In the genomic region with DNA sequence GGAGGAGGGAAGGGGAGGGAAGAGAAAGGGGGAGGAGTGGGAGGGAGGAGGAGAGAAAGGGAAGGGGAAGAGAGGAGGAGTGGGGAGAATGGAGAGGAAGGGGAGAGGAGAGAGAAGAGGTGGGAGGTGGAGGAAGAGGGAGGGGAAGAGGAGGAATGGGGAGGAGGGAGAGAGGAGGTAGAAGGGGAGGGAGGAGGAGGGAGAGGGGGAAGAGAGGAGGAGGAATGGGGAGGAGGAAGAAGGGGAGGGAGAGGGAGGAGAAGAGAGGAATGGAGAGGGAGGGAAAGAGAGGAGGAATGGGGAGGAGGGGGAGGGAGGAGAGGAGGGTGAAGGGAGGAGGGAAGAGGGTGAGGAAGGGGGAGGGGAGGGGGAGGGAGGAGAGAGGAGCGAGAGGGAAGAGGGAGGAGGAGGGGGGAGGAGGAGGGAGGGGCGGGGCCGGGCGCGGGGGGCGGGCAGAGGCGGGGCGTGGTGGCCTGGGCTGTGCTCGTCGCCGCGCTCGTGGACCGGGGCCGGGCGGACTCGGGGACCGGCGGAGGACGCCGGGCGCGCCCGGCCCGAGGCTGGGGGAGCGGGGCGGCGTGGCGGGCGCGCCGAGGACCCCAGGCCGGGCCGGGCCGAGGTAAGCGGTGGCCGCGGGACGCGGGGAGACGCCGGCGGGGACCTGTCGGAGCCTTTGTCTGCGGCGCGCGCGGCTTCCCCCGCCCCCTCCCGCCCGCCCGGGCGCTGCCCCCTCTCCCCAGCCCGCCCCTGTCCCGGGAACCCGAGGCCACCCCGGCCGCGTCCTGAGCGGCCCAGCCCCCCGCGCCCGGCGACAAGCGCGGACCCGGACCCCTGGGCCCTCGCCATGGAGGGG, we compare ENCODE assay signal across 8 cellular contexts. TPM values are rescaled to one million over a fixed set of nuclear protein-coding genes. Genes with fewer than 3 reads are reported as not detected.
DNase-seq lines count a peak whose midpoint lies in the region; ATAC-seq, FAIRE-seq and TF ChIP-seq lines count a peak whose summit lies in the region.

Gene SLC29A4 (plus strand): TSS at position 480 of the 853 bp plus-strand sequence. CDS start 4,874 bp downstream, outside the sequence.

- H3K27ac ChIP-seq in HUES48 (ENCODE audit: low read depth, low read length), result no peak within 1 kb of the TSS
- H3K27ac ChIP-seq in astrocyte (ENCODE audit: low read depth, low read length), result no peak within 1 kb of the TSS
- H3K27ac ChIP-seq in iPS-20b (ENCODE audit: low read length), result no peak within 1 kb of the TSS

- peak; percentile 79 for DNase-seq in D341Med (ENCODE audit: low spot score)
- no peak for DNase-seq in astrocyte (ENCODE audit: low read depth)
- peak; percentile 55 for DNase-seq in stimulated activated CD8-positive, alpha-beta memory T cell treated with anti-CD3 and anti-CD28 coated beads, Interleukin-4, amount 100 ng/mL, for 48 hours

- no peaks in the 10 kb centered on the region for H3K4me1 ChIP-seq in HUES48 (ENCODE audit: control insufficient read depth, insufficient read depth, low read length)
- H3K4me1 ChIP-seq in astrocyte (ENCODE audit: insufficient read depth, low read length), result no peaks in the 10 kb centered on the region
- no peaks in the 10 kb centered on the region for H3K4me1 ChIP-seq in iPS-20b (ENCODE audit: insufficient read depth, low read length)

- H3K4me3 ChIP-seq in HUES48 (ENCODE audit: low read depth, low read length), result peak within 1 kb of the TSS; percentile 60
- H3K4me3 ChIP-seq in astrocyte (ENCODE audit: insufficient read depth, low read depth, low read length), result no peak within 1 kb of the TSS
- peak within 1 kb of the TSS; percentile 66 for H3K4me3 ChIP-seq in iPS-20b (ENCODE audit: low read length)

- no peak for TF ChIP-seq CTCF in astrocyte (IDR thresholded peaks at IDR 0.05; ENCODE audit: insufficient read depth, low read depth, low read length)

- no peak within 1 kb of the TSS for H3K27ac Mint-ChIP-seq in astrocyte (ENCODE audit: unreplicated experiment)

- peaks cover 2% of the 10 kb centered on the region for H3K36me3 Mint-ChIP-seq in astrocyte (ENCODE audit: low read depth, unreplicated experiment)

- no peak within 1 kb of the TSS for H2AFZ ChIP-seq in astrocyte (ENCODE audit: low read depth, low read length)

- peaks cover 22% of the 10 kb centered on the region for H3K27me3 Mint-ChIP-seq in astrocyte (ENCODE audit: low read depth, unreplicated experiment)

- no peak within 1 kb of the TSS for H3K4me3 Mint-ChIP-seq in astrocyte (ENCODE audit: unreplicated experiment)

- no peaks in the 10 kb centered on the region for H3K9me3 ChIP-seq in HUES48 (ENCODE audit: control insufficient read depth, insufficient read depth, low read length)
- no peaks in the 10 kb centered on the region for H3K9me3 ChIP-seq in astrocyte (ENCODE audit: insufficient read depth, low read depth, low read length)
- no peaks in the 10 kb centered on the region for H3K9me3 ChIP-seq in iPS-20b (ENCODE audit: insufficient read depth, low read depth, low read length)

- H4K20me1 ChIP-seq in astrocyte (ENCODE audit: insufficient read depth, low read length), result peaks cover 6% of the 10 kb centered on the region

- no peak within 1 kb of the TSS for H3K9ac ChIP-seq in HUES48 (ENCODE audit: low read depth, low read length)
- no peak within 1 kb of the TSS for H3K9ac ChIP-seq in astrocyte (ENCODE audit: low read length)
- no peak within 1 kb of the TSS for H3K9ac ChIP-seq in iPS-20b (ENCODE audit: low read depth, low read length)

- FAIRE-seq in astrocyte (lab: Jason Lieb, UNC), result no peak

- H3K9me3 Mint-ChIP-seq in astrocyte (ENCODE audit: unreplicated experiment), result no peaks in the 10 kb centered on the region

- H3K27me3 ChIP-seq in HUES48 (ENCODE audit: control insufficient read depth, insufficient read depth, low read length), result peaks cover 10% of the 10 kb centered on the region
- H3K27me3 ChIP-seq in astrocyte (ENCODE audit: insufficient read depth, low read length), result no peaks in the 10 kb centered on the region
- H3K27me3 ChIP-seq in iPS-20b (ENCODE audit: insufficient read depth, low read length), result peaks cover 20% of the 10 kb centered on the region

- H3K36me3 ChIP-seq in HUES48 (ENCODE audit: control insufficient read depth, insufficient read depth, low read length) (no peaks in the 10 kb centered on the region), astrocyte (ENCODE audit: insufficient read depth, low read length) (no peaks in the 10 kb centered on the region), iPS-20b (ENCODE audit: insufficient read depth, low read depth, low read length) (no peaks in the 10 kb centered on the region)

- H3K79me2 ChIP-seq in astrocyte (ENCODE audit: insufficient read depth, low read length), result no peaks in the 10 kb centered on the region

- ATAC-seq in GM19463 (IDR thresholded peaks at IDR 0.05; ENCODE audit: unreplicated experiment) (no peak), GM21737 (IDR thresholded peaks at IDR 0.05; ENCODE audit: unreplicated experiment) (no peak), HG02642 (IDR thresholded peaks at IDR 0.05; ENCODE audit: poor library complexity, unreplicated experiment) (no peak)

- peak within 1 kb of the TSS; percentile 80 for H3K4me2 ChIP-seq in astrocyte (ENCODE audit: low read length)

- H3K4me1 Mint-ChIP-seq in astrocyte (ENCODE audit: low read depth, unreplicated experiment), result peaks cover 2% of the 10 kb centered on the region

RNA-seq across cellular contexts. Expression of gene SLC29A4, which starts in this region (rescaled TPM):
- total RNA-seq in astrocyte, result 7.0 and 8.2 TPM in 2 replicates
